8 cellular contexts compared by ENCODE assay signal in genomic region chr13:60398949-60399589, GRCh38. TPM values are rescaled to one million over a fixed set of nuclear protein-coding genes. Genes with fewer than 3 reads are reported as not detected.
A peak's percentile ranks its signal among the peaks of the same experiment; 100 is the strongest.
DNase-seq lines count a peak whose midpoint lies in the region; ATAC-seq and TF ChIP-seq lines count a peak whose summit lies in the region.

No MANE protein-coding gene starts in this region.

- H3K27ac ChIP-seq in OCI-LY3 (ENCODE audit: low read length) (no peak overlapping the region), endodermal cell (ENCODE audit: low read depth, low read length) (no peak overlapping the region), rectal smooth muscle tissue (ENCODE audit: low read depth, low read length) (peak overlapping the region; percentile 94)

- H3K9me3 ChIP-seq in OCI-LY3 (ENCODE audit: insufficient read depth, low read length) (no peaks in the 10 kb centered on the region), endodermal cell (ENCODE audit: control insufficient read depth, low read length) (no peaks in the 10 kb centered on the region)

- peaks cover 32% of the 10 kb centered on the region for H3K4me1 Mint-ChIP-seq in endodermal cell

- no peaks in the 10 kb centered on the region for H3K27me3 ChIP-seq in OCI-LY3 (ENCODE audit: low read depth, low read length)
- no peaks in the 10 kb centered on the region for H3K27me3 ChIP-seq in endodermal cell (ENCODE audit: control insufficient read depth, insufficient read depth, low read length, poor library complexity, severe bottlenecking)
- no peaks in the 10 kb centered on the region for H3K27me3 ChIP-seq in rectal smooth muscle tissue (ENCODE audit: control insufficient read depth, insufficient read depth, low read length)

- WGBS in endodermal cell (ENCODE audit: insufficient coverage in 1 of 2, insufficient read length in 1 of 2), 2 experiments = 77 to 90% methylated on average over 3 to 5 of the region's 5 CpGs

- peak overlapping the region; percentile 86 for H3K4me2 ChIP-seq in OCI-LY3 (ENCODE audit: low read length)

- H3K4me3 Mint-ChIP-seq in endodermal cell = peak overlapping the region; percentile 82

- peak overlapping the region; percentile 95 for H3K9ac ChIP-seq in OCI-LY3 (ENCODE audit: low read length)
- no peak overlapping the region for H3K9ac ChIP-seq in endodermal cell (ENCODE audit: extremely low read depth, low read length, poor library complexity, severe bottlenecking)
- H3K9ac ChIP-seq in rectal smooth muscle tissue (ENCODE audit: low read length) = no peak overlapping the region

- no peak for DNase-seq in endodermal cell
- no peak for DNase-seq in NCI-H1436 (lab: John Stamatoyannopoulos, UW)
- DNase-seq in cerebellum (ENCODE audit: low spot score) = no peak
- DNase-seq in NCI-H2107 treated with DMSO at 0.1 percent for 48 hours (lab: John Stamatoyannopoulos, UW; ENCODE audit: unreplicated experiment) = no peak

- peaks cover 8% of the 10 kb centered on the region; the same call in 1 of the 2 replicates for H4K20me1 ChIP-seq in OCI-LY3 (ENCODE audit: insufficient read depth, low read length)

- H2AFZ ChIP-seq in OCI-LY3 (ENCODE audit: low read depth, low read length) = no peak overlapping the region

- H3K79me2 ChIP-seq in OCI-LY3 (ENCODE audit: low read length) = peaks cover 62% of the 10 kb centered on the region

- no peak for TF ChIP-seq CTCF in OCI-LY3 (IDR thresholded peaks at IDR 0.05; ENCODE audit: low read depth, low read length)
- TF ChIP-seq CTCF in endodermal cell (conservative IDR thresholded peaks at IDR 0.05) = no peak

- peaks cover 2% of the 10 kb centered on the region for H3K27me3 Mint-ChIP-seq in endodermal cell (ENCODE audit: insufficient read depth)

- H3K36me3 ChIP-seq in OCI-LY3 (replicated peaks; ENCODE audit: low read depth, low read length) (no peaks in the 10 kb centered on the region), endodermal cell (ENCODE audit: control insufficient read depth, insufficient read depth, low read length) (no peaks in the 10 kb centered on the region), rectal smooth muscle tissue (ENCODE audit: control insufficient read depth, insufficient read depth, low read length) (no peaks in the 10 kb centered on the region)

- H3K4me3 ChIP-seq in GM08714 (ENCODE audit: low read length) = peak overlapping the region; percentile 90
- H3K4me3 ChIP-seq in OCI-LY3 (ENCODE audit: low read length) = peak overlapping the region; percentile 91
- peak overlapping the region; percentile 87 for H3K4me3 ChIP-seq in endodermal cell (ENCODE audit: low read length)
- peak overlapping the region; percentile 24 for H3K4me3 ChIP-seq in rectal smooth muscle tissue (ENCODE audit: low read length)

- no peaks in the 10 kb centered on the region for H3K9me3 Mint-ChIP-seq in endodermal cell

- no peak overlapping the region for H3K27ac Mint-ChIP-seq in endodermal cell

- no peak for ATAC-seq in HG03175 (IDR thresholded peaks at IDR 0.05; ENCODE audit: unreplicated experiment)

- H3K4me1 ChIP-seq in OCI-LY3 (ENCODE audit: low read length) = peaks cover 24% of the 10 kb centered on the region
- peaks cover 11% of the 10 kb centered on the region for H3K4me1 ChIP-seq in endodermal cell (ENCODE audit: control insufficient read depth, insufficient read depth, low read length)
- H3K4me1 ChIP-seq in rectal smooth muscle tissue (ENCODE audit: control insufficient read depth, insufficient read depth, low read length) = peaks cover 14% of the 10 kb centered on the region

- H3K36me3 Mint-ChIP-seq in endodermal cell (ENCODE audit: low read depth) = no peaks in the 10 kb centered on the region

RNA-seq across cellular contexts. Expression of gene TDRD3, which starts 2.0 kb away (rescaled TPM):
- total RNA-seq in endodermal cell = 10 to 100 TPM; 25.3 to 36.1 TPM
- polyA plus RNA-seq in endodermal cell (2013, experiment 1 of 2) = 24.7 TPM
- polyA plus RNA-seq in endodermal cell (2013, experiment 2 of 2) = 23.7 TPM
- total RNA-seq in cerebellum = 51.5 TPM

Comparison
In these comparisons a context has a peak if more than half of its experiments do, and no peak if none do; other contexts are left out.
1. H3K4me3 ChIP-seq: peak in every context shown above with its lines; median percentile 91 in OCI-LY3; 90 in GM08714; 87 in endodermal cell; 24 in rectal smooth muscle tissue.